Comparison of ENCODE assay signal across 23 cellular contexts in genomic region chr3:127624074-127624473, GRCh38.
"Had no signal": no experiment of that assay in that cellular context is flagged by ENCODE, and none has a peak within 500 bp of the region (broad histone marks: within the 10 kb centered on the region; RNA-seq: fewer than 3 reads in every experiment).

No MANE protein-coding gene starts in this region.

- H3K4me3 ChIP-seq: coronary artery, dorsolateral prefrontal cortex, esophagus muscularis mucosa, gastroesophageal sphincter, heart left ventricle, hepatocyte, lower lobe of right lung, mucosa of descending colon had no signal

- H3K27ac ChIP-seq: coronary artery, dorsolateral prefrontal cortex, esophagus muscularis mucosa, foreskin keratinocyte, gastroesophageal sphincter, heart left ventricle, hepatocyte, lower lobe of right lung had no signal

- H3K4me1 ChIP-seq: lower lobe of right lung had no signal

- H3K9me3 Mint-ChIP-seq: immature natural killer cell, mesothelial cell of epicardium, naive B cell had no signal

- H3K27me3 ChIP-seq: dorsolateral prefrontal cortex, esophagus muscularis mucosa, gastroesophageal sphincter, heart left ventricle had no signal

- ATAC-seq: foreskin keratinocyte, gastroesophageal sphincter, heart left ventricle, left colon, left lobe of liver, left ventricle myocardium superior, lower lobe of right lung, mucosa of descending colon had no signal

- H3K27ac Mint-ChIP-seq: immature natural killer cell, mesothelial cell of epicardium had no signal

- DNase-seq: dermis blood vessel endothelial cell; dorsolateral prefrontal cortex; effector CD4-positive, alpha-beta T cell; effector memory CD4-positive, alpha-beta T cell; foreskin keratinocyte; heart left ventricle; hypothalamus; immature natural killer cell; islet precursor cell; kidney; kidney glomerular epithelial cell; left colon; left ventricle myocardium superior; lower lobe of right lung; mesenchymal stem cell; mucosa of descending colon; naive B cell had no signal

- H3K4me3 Mint-ChIP-seq: immature natural killer cell, mesothelial cell of epicardium, naive B cell had no signal

- H3K9me3 ChIP-seq: esophagus muscularis mucosa, gastroesophageal sphincter, heart left ventricle, lower lobe of right lung, mucosa of descending colon had no signal
